In genomic region chr17:35142467-35142796, GRCh38 we compare ENCODE assay signal across 9 cellular contexts. TPM values are rescaled to one million over a fixed set of nuclear protein-coding genes. Genes with fewer than 3 reads are reported as not detected.
A peak's percentile ranks its signal among the peaks of the same experiment; 100 is the strongest.
DNase-seq lines count a peak whose midpoint lies in the region; ATAC-seq and TF ChIP-seq lines count a peak whose summit lies in the region.
"Had no signal": no experiment of that assay in that cellular context is flagged by ENCODE, and none has a peak within 500 bp of the region (broad histone marks: within the 10 kb centered on the region; RNA-seq: fewer than 3 reads in every experiment).

No MANE protein-coding gene starts in this region.

- no peak for TF ChIP-seq POLR2A in heart left ventricle (IDR thresholded peaks at IDR 0.05)
- no peak for TF ChIP-seq POLR2A in upper lobe of left lung (IDR thresholded peaks at IDR 0.05)

- intact Hi-C loops in heart left ventricle (cut with DNase I) (loop anchor here in 3 of 10 donors (1.0 to 10.0 kb wide), 3 partner anchors 100 to 392 kb away; partner anchors contain the start of genes SLFN12L (in 2 of the 3) and SLFN5 (in 2 of the 3)), Right ventricle myocardium inferior (cut with DNase I) (no loop called here)

- TF ChIP-seq EP300 in upper lobe of left lung (IDR thresholded peaks at IDR 0.05) = no peak

- WGBS in heart left ventricle, 4 donors = 63 to 70% (median 65%) methylated on average over 8 of the region's 8 CpGs
- WGBS in mesodermal cell (ENCODE audit: insufficient coverage in 2 of 2), 2 experiments = 76 to 77% methylated on average over 8 of the region's 8 CpGs
- 63 to 65% methylated on average over 8 of the region's 8 CpGs for WGBS in upper lobe of left lung, 2 donors

- peaks cover 0 to 28% (median 16%) of the 10 kb centered on the region in 12 donors for H3K4me1 ChIP-seq in heart left ventricle
- peaks cover 5% of the 10 kb centered on the region for H3K4me1 ChIP-seq in mesodermal cell (ENCODE audit: control insufficient read depth, insufficient read depth, low read length, poor library complexity, severe bottlenecking)
- peaks cover 11 to 21% (median 17%) of the 10 kb centered on the region in 4 donors for H3K4me1 ChIP-seq in upper lobe of left lung

- no peaks in the 10 kb centered on the region for H3K9me3 Mint-ChIP-seq in activated naive CD8-positive, alpha-beta T cell treated with anti-CD3 and anti-CD28 coated beads, Interleukin-2, amount 50 U/mL, for 24 hours

- peaks cover 18% of the 10 kb centered on the region for H3K4me1 Mint-ChIP-seq in activated naive CD8-positive, alpha-beta T cell treated with anti-CD3 and anti-CD28 coated beads, Interleukin-2, amount 50 U/mL, for 24 hours

- H3K27me3 Mint-ChIP-seq in activated naive CD8-positive, alpha-beta T cell treated with anti-CD3 and anti-CD28 coated beads, Interleukin-2, amount 50 U/mL, for 24 hours = no peaks in the 10 kb centered on the region

- peak in 1 of 12 donors; percentile 3 for TF ChIP-seq CTCF in heart left ventricle (IDR thresholded peaks at IDR 0.05)
- no peak for TF ChIP-seq CTCF in upper lobe of left lung (IDR thresholded peaks at IDR 0.05)

- H3K9me3 ChIP-seq in heart left ventricle (no peaks in the 10 kb centered on the region), mesodermal cell (ENCODE audit: control insufficient read depth, low read length) (no peaks in the 10 kb centered on the region), upper lobe of left lung (no peaks in the 10 kb centered on the region)

- ATAC-seq in heart left ventricle = no peak
- no peak for ATAC-seq in Right ventricle myocardium inferior
- ATAC-seq in activated naive CD8-positive, alpha-beta T cell treated with anti-CD3 and anti-CD28 coated beads, Interleukin-2, amount 50 U/mL, for 24 hours = no peak
- no peak for ATAC-seq in upper lobe of left lung (ENCODE audit: low FRiP score in 2 of 2)
- no peak for ATAC-seq in GM18909 (IDR thresholded peaks at IDR 0.05; ENCODE audit: poor library complexity, unreplicated experiment)
- no peak for ATAC-seq in GM21723 (IDR thresholded peaks at IDR 0.05; ENCODE audit: unreplicated experiment)

- peak overlapping the region in 1 of 12 donors; percentile 47 for H3K27ac ChIP-seq in heart left ventricle
- no peak overlapping the region for H3K27ac ChIP-seq in mesodermal cell (ENCODE audit: low read depth, low read length, severe bottlenecking)
- H3K27ac ChIP-seq in upper lobe of left lung = peak overlapping the region in 2 of 4 donors; percentile 48 to 65

- H3K36me3 ChIP-seq in heart left ventricle = peaks cover 0 to 26% (median 21%) of the 10 kb centered on the region in 9 donors
- peaks cover 29% of the 10 kb centered on the region for H3K36me3 ChIP-seq in mesodermal cell (ENCODE audit: control insufficient read depth, insufficient read depth, low read length)
- H3K36me3 ChIP-seq in upper lobe of left lung = peaks cover 3 to 25% (median 9%) of the 10 kb centered on the region in 4 donors

- H3K4me3 Mint-ChIP-seq in activated naive CD8-positive, alpha-beta T cell treated with anti-CD3 and anti-CD28 coated beads, Interleukin-2, amount 50 U/mL, for 24 hours = peak overlapping the region; percentile 86

- H3K27me3 ChIP-seq in heart left ventricle = no peaks in the 10 kb centered on the region
- H3K27me3 ChIP-seq in upper lobe of left lung = no peaks in the 10 kb centered on the region

- peaks cover 20% of the 10 kb centered on the region for H3K36me3 Mint-ChIP-seq in activated naive CD8-positive, alpha-beta T cell treated with anti-CD3 and anti-CD28 coated beads, Interleukin-2, amount 50 U/mL, for 24 hours (ENCODE audit: low read depth)

- H3K4me3 ChIP-seq in heart left ventricle (peak overlapping the region in 10 of 12 donors; percentile 40 to 88 (median 82)), mesodermal cell (ENCODE audit: extremely low read depth, insufficient read depth, low read length, poor library complexity, severe bottlenecking) (peak overlapping the region; percentile 92), upper lobe of left lung (peak overlapping the region in 3 of 4 donors; percentile 83 to 98 (median 93))

- H3K27ac Mint-ChIP-seq in activated naive CD8-positive, alpha-beta T cell treated with anti-CD3 and anti-CD28 coated beads, Interleukin-2, amount 50 U/mL, for 24 hours = peak overlapping the region; percentile 88

- no peak for DNase-seq in heart left ventricle
- no peak for DNase-seq in Right ventricle myocardium inferior (ENCODE audit: missing footprints)
- DNase-seq in activated naive CD8-positive, alpha-beta T cell treated with anti-CD3 and anti-CD28 coated beads, Interleukin-2, amount 50 U/mL, for 24 hours = no peak
- no peak for DNase-seq in upper lobe of left lung
- no peak for DNase-seq in NAMALWA (ENCODE audit: low spot score)

RNA-seq across cellular contexts. Expression of gene NLE1, which starts 0.3 kb away (rescaled TPM):
- total RNA-seq in heart left ventricle = 1 to 10 TPM; 2.8 to 8.0 (median 4.2) TPM
- polyA plus RNA-seq in heart left ventricle = 1 to 10 TPM; 1.8 to 8.5 TPM
- total RNA-seq in Right ventricle myocardium inferior = 3.1 TPM
- 12.2 TPM for polyA plus RNA-seq in mesodermal cell (2013, experiment 1 of 2)
- polyA plus RNA-seq in mesodermal cell (2013, experiment 2 of 2) = 12.8 TPM
- total RNA-seq in upper lobe of left lung = 10 to 100 TPM in 5 of 6 donors, 1 to 10 TPM in 1; 6.7 to 14.6 (median 11.1) TPM

RNA-seq across cellular contexts. Expression of gene UNC45B, which starts 5.2 kb away (rescaled TPM):
- 100 to 1,000 TPM; 188 to 305 (median 212) TPM for total RNA-seq in heart left ventricle
- 10 to 100 TPM; 49.1 to 52.0 TPM for polyA plus RNA-seq in heart left ventricle
- total RNA-seq in Right ventricle myocardium inferior = 223 TPM
- 0.26 TPM for polyA plus RNA-seq in mesodermal cell (2013, experiment 1 of 2)
- 0.30 TPM for polyA plus RNA-seq in mesodermal cell (2013, experiment 2 of 2)
- under 1 TPM in 4 of 6 donors, not detected in 2; 0.10 to 0.61 (median 0.20) TPM for total RNA-seq in upper lobe of left lung
- total RNA-seq: Daoy had no signal

RNA-seq across cellular contexts. Expression of gene FNDC8, which starts 21.0 kb away (rescaled TPM):
- total RNA-seq in heart left ventricle (not detected), Right ventricle myocardium inferior (not detected), upper lobe of left lung (not detected)
- polyA plus RNA-seq in heart left ventricle = not detected
- polyA plus RNA-seq in mesodermal cell (2013, experiment 1 of 2) = not detected
- polyA plus RNA-seq in mesodermal cell (2013, experiment 2 of 2) = not detected
- total RNA-seq: Daoy had no signal

RNA-seq across cellular contexts. Expression of gene RAD51D, which starts 22.8 kb away (rescaled TPM):
- total RNA-seq in heart left ventricle (1 to 10 TPM; 2.7 to 9.2 (median 5.0) TPM), Right ventricle myocardium inferior (4.8 TPM), upper lobe of left lung (10 to 100 TPM in 2 of 6 donors, 1 to 10 TPM in 4; 3.5 to 14.7 (median 7.5) TPM)
- polyA plus RNA-seq in heart left ventricle = 1 to 10 TPM; 2.1 to 6.7 TPM
- polyA plus RNA-seq in mesodermal cell (2013, experiment 1 of 2) = 7.1 TPM
- polyA plus RNA-seq in mesodermal cell (2013, experiment 2 of 2) = 8.1 TPM

RNA-seq across cellular contexts. Expression of gene SLC35G3, which starts 51.8 kb away (rescaled TPM):
- total RNA-seq in heart left ventricle (not detected), Right ventricle myocardium inferior (not detected), upper lobe of left lung (not detected)
- not detected for polyA plus RNA-seq in heart left ventricle
- not detected for polyA plus RNA-seq in mesodermal cell (2013, experiment 1 of 2)
- polyA plus RNA-seq in mesodermal cell (2013, experiment 2 of 2) = not detected
- total RNA-seq: Daoy had no signal

Comparison
In these comparisons a context has a peak if more than half of its experiments do, and no peak if none do; other contexts are left out.
1. RNA of gene UNC45B, which starts 5.2 kb away (total RNA-seq): 223 TPM in Right ventricle myocardium inferior (single experiment) and 188 to 305 TPM in heart left ventricle; 0.10 to 0.61 TPM in upper lobe of left lung; every median in the first group is over 100 times any median in the second.
2. Peak in every context shown above with its lines, with median percentiles within 50 percentile points of each other: H3K4me3 ChIP-seq.